In genomic region chr1:102434421-102434820, GRCh38 we compare ENCODE assay signal across 9 cellular contexts.
DNase-seq lines count a peak whose midpoint lies in the region; ATAC-seq and TF ChIP-seq lines count a peak whose summit lies in the region.
"Had no signal": no experiment of that assay in that cellular context is flagged by ENCODE, and none has a peak within 500 bp of the region (broad histone marks: within the 10 kb centered on the region; RNA-seq: fewer than 3 reads in every experiment).

No MANE protein-coding gene starts in this region.

- ATAC-seq in stimulated activated naive CD8-positive, alpha-beta T cell treated with anti-CD3 and anti-CD28 coated beads, Interleukin-15, amount 100 ng/mL, for 72 hours, result peak; percentile 33
- no peak for ATAC-seq in stimulated activated naive CD8-positive, alpha-beta T cell treated with anti-CD3 and anti-CD28 coated beads, Interleukin-15, Interleukin-2, amounts not matched to agents 100 U/mL and 50 U/mL, for 24 hours
- ATAC-seq in Right ventricle myocardium inferior, result no peak
- ATAC-seq in aorta (ENCODE audit: low FRiP score), result no peak

- H2AFZ ChIP-seq in MM.1S (ENCODE audit: low read length), result no peak overlapping the region

- H3F3A ChIP-seq in MM.1S (ENCODE audit: insufficient read depth, low read length), result no peaks in the 10 kb centered on the region

- no peaks in the 10 kb centered on the region for H3K4me1 Mint-ChIP-seq in stimulated activated naive CD8-positive, alpha-beta T cell treated with anti-CD3 and anti-CD28 coated beads, Interleukin-15, amount 100 ng/mL, for 72 hours
- H3K4me1 Mint-ChIP-seq in brain, result no peaks in the 10 kb centered on the region

- H3K36me3 ChIP-seq in MM.1S (replicated peaks; ENCODE audit: insufficient read depth, low read length), result no peaks in the 10 kb centered on the region
- H3K36me3 ChIP-seq in aorta (ENCODE audit: control insufficient read depth in 1 of 2, insufficient read depth in 2 of 2, low read length in 1 of 2), result no peaks in the 10 kb centered on the region
- H3K36me3 ChIP-seq: adrenal gland had no signal

- no peaks in the 10 kb centered on the region for H3K79me2 ChIP-seq in MM.1S (ENCODE audit: low read length)

- H4K20me1 ChIP-seq in MM.1S (ENCODE audit: insufficient read depth, low read length), result no peaks in the 10 kb centered on the region

- no peak overlapping the region for H3K9ac ChIP-seq in MM.1S (ENCODE audit: low read length)

- no peaks in the 10 kb centered on the region for H3K9me3 ChIP-seq in MM.1S (replicated peaks; ENCODE audit: insufficient read depth, low read length)
- H3K9me3 ChIP-seq in aorta (ENCODE audit: control insufficient read depth, low read length), result peaks cover 3% of the 10 kb centered on the region
- H3K9me3 ChIP-seq: adrenal gland had no signal

- WGBS in aorta, 2 donors, result 61% methylated on average over 4 of the region's 4 CpGs

- no peaks in the 10 kb centered on the region for H3K27me3 Mint-ChIP-seq in stimulated activated naive CD8-positive, alpha-beta T cell treated with anti-CD3 and anti-CD28 coated beads, Interleukin-15, amount 100 ng/mL, for 72 hours
- H3K27me3 Mint-ChIP-seq in brain, result no peaks in the 10 kb centered on the region

- no peak overlapping the region for H3K4me3 Mint-ChIP-seq in stimulated activated naive CD8-positive, alpha-beta T cell treated with anti-CD3 and anti-CD28 coated beads, Interleukin-15, amount 100 ng/mL, for 72 hours
- H3K4me3 Mint-ChIP-seq in brain, result no peak overlapping the region

- no peak overlapping the region for H3K27ac Mint-ChIP-seq in stimulated activated naive CD8-positive, alpha-beta T cell treated with anti-CD3 and anti-CD28 coated beads, Interleukin-15, amount 100 ng/mL, for 72 hours
- no peak overlapping the region for H3K27ac Mint-ChIP-seq in brain

- no peaks in the 10 kb centered on the region for H3K36me3 Mint-ChIP-seq in brain

- H3K4me3 ChIP-seq in MM.1S (ENCODE audit: low read length) (no peak overlapping the region), aorta (ENCODE audit: low read length in 2 of 2) (no peak overlapping the region)
- H3K4me3 ChIP-seq: adrenal gland had no signal

- peak; percentile 47 for TF ChIP-seq CTCF in MM.1S (IDR thresholded peaks at IDR 0.05; ENCODE audit: low read length)
- TF ChIP-seq CTCF in brain (conservative IDR thresholded peaks at IDR 0.05), result peak; percentile 19 to 70

- H3K27ac ChIP-seq in MM.1S (ENCODE audit: low read length) (no peak overlapping the region), aorta (ENCODE audit: low read depth in 1 of 2, low read length in 2 of 2) (no peak overlapping the region)
- H3K27ac ChIP-seq: adrenal gland had no signal

- DNase-seq in stimulated activated naive CD8-positive, alpha-beta T cell treated with anti-CD3 and anti-CD28 coated beads, Interleukin-15, amount 100 ng/mL, for 72 hours, result peak; percentile 10 to 13
- DNase-seq in stimulated activated naive CD8-positive, alpha-beta T cell treated with anti-CD3 and anti-CD28 coated beads, Interleukin-15, Interleukin-2, amounts not matched to agents 100 U/mL and 50 U/mL, for 24 hours, result no peak
- DNase-seq in MM.1S (peak; percentile 52), Right ventricle myocardium inferior (ENCODE audit: missing footprints) (no peak), COLO668 (lab: John Stamatoyannopoulos, UW; ENCODE audit: unreplicated experiment) (no peak), aorta (no peak)
- peak; percentile 24 for DNase-seq in stimulated activated CD8-positive, alpha-beta memory T cell treated with anti-CD3 and anti-CD28 coated beads, Interleukin-4, amount 100 ng/mL, for 48 hours

- peaks cover 0 to 8% of the 10 kb centered on the region in 2 donors for H3K9me3 Mint-ChIP-seq in stimulated activated naive CD8-positive, alpha-beta T cell treated with anti-CD3 and anti-CD28 coated beads, Interleukin-15, amount 100 ng/mL, for 72 hours
- peaks cover 0 to 12% (median 5%) of the 10 kb centered on the region in 5 experiments for H3K9me3 Mint-ChIP-seq in brain

- H3K27me3 ChIP-seq in MM.1S (replicated peaks; ENCODE audit: insufficient read depth, low read length) (no peaks in the 10 kb centered on the region), aorta (ENCODE audit: control insufficient read depth in 1 of 2, insufficient read depth in 2 of 2, low read length in 1 of 2) (no peaks in the 10 kb centered on the region)
- H3K27me3 ChIP-seq: adrenal gland had no signal

- intact Hi-C loops in Right ventricle myocardium inferior (cut with DNase I) (no loop called here), aorta (cut with DNase I) (no loop called here)

- no peaks in the 10 kb centered on the region for H3K9me2 ChIP-seq in MM.1S (replicated peaks; ENCODE audit: insufficient read depth, low read length)

- H3K4me2 ChIP-seq in MM.1S (ENCODE audit: low read depth, low read length), result no peak overlapping the region

- no peaks in the 10 kb centered on the region for H3K4me1 ChIP-seq in MM.1S (ENCODE audit: low read length)
- no peaks in the 10 kb centered on the region for H3K4me1 ChIP-seq in aorta (ENCODE audit: control insufficient read depth in 1 of 2, insufficient read depth in 2 of 2, low read length in 2 of 2)
- H3K4me1 ChIP-seq: adrenal gland had no signal

Comparison
In these comparisons a context has a peak if more than half of its experiments do, and no peak if none do; other contexts are left out.
1. DNase-seq: peak in stimulated activated naive CD8-positive, alpha-beta T cell treated with anti-CD3 and anti-CD28 coated beads, Interleukin-15, amount 100 ng/mL, for 72 hours (2 of 2), MM.1S (single experiment) and stimulated activated CD8-positive, alpha-beta memory T cell treated with anti-CD3 and anti-CD28 coated beads, Interleukin-4, amount 100 ng/mL, for 48 hours (single experiment); none in stimulated activated naive CD8-positive, alpha-beta T cell treated with anti-CD3 and anti-CD28 coated beads, Interleukin-15, Interleukin-2, amounts not matched to agents 100 U/mL and 50 U/mL, for 24 hours (single experiment), Right ventricle myocardium inferior (single experiment), COLO668 (single experiment) and aorta (0 of 2).